Comparison of ENCODE assay signal across 8 cellular contexts in genomic region chr13:99501952-99502310, GRCh38. TPM values are rescaled to one million over a fixed set of nuclear protein-coding genes. Genes with fewer than 3 reads are reported as not detected.
DNase-seq lines count a peak whose midpoint lies in the region; ATAC-seq and FAIRE-seq lines count a peak whose summit lies in the region.

No MANE protein-coding gene starts in this region.

- H3K9me3 ChIP-seq in neuron (ENCODE audit: low read length), result no peaks in the 10 kb centered on the region

- H3K27me3 ChIP-seq in neuron (ENCODE audit: insufficient read depth, low read length), result no peaks in the 10 kb centered on the region

- peak overlapping the region; percentile 98 for H2AFZ ChIP-seq in neuron (ENCODE audit: low read depth, low read length)

- FAIRE-seq in HTR-8/SVneo (lab: Jason Lieb, UNC), result no peak

- H3K4me3 ChIP-seq in neuron (ENCODE audit: low read length), result peak overlapping the region; percentile 77

- DNase-seq in Ammon's horn (ENCODE audit: low spot score) (peak; percentile 12), HT-29 (ENCODE audit: low spot score) (peak; percentile 43), fibroblast of gingiva (ENCODE audit: low read depth) (peak; percentile 14), iPS-NIHi11 (ENCODE audit: low spot score) (no peak), HTR-8/SVneo (ENCODE audit: insufficient read length, low spot score) (no peak)
- DNase-seq in activated CD4-positive, alpha-beta T cell treated with anti-CD3 and anti-CD28 coated beads, Interleukin-2, amount 50 U/mL, for 1 hour, result peak; percentile 30

- H3K36me3 ChIP-seq in neuron (ENCODE audit: insufficient read depth, low read length), result no peaks in the 10 kb centered on the region

- no peak for ATAC-seq in GM19328 (IDR thresholded peaks at IDR 0.05; ENCODE audit: unreplicated experiment)

- peaks cover 27% of the 10 kb centered on the region for H3K4me1 ChIP-seq in neuron (ENCODE audit: insufficient read depth, low read length)

RNA-seq across cellular contexts. Expression of gene TM9SF2, which starts 0.7 kb away (rescaled TPM):
- total RNA-seq in HT-29 (2014; rRNA removed; shearing (Covaris generic)), result 75.7 and 81.9 TPM in 2 replicates

Comparison
In these comparisons a context has a peak if more than half of its experiments do, and no peak if none do; other contexts are left out.
1. DNase-seq: peak in Ammon's horn (single experiment), HT-29 (single experiment), activated CD4-positive, alpha-beta T cell treated with anti-CD3 and anti-CD28 coated beads, Interleukin-2, amount 50 U/mL, for 1 hour (single experiment) and fibroblast of gingiva (single experiment); none in iPS-NIHi11 (single experiment) and HTR-8/SVneo (single experiment).